In the genomic region with DNA sequence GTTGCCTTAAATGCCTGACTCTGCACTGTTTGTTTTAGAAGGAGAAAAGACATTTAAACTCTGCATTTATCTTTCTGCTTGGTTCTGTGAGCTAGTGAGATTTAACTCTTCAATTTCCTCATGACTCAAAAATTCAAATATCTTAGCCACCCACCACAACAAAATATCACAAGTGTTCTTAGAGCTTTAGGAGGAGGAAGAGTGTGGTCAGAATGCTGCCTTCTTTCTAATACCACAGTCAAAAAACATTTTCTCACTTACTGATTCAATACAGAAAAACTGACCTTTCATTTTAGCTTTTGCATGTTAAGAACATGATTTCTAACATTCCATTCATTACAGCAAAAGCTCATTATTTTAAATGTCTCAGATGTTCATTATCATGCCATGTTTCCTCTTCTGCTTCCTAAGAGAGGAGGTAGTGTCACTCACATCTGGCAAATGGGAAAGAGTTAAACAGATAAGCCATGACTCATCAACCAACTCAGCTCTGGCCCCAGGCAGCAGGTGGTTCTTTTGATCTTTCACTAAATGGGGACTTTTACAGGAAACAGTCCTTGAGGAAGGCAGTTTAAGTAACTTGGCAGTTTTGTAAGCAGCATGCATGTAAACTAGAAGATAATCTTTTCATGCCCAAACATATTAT, we compare ENCODE assay signal across 9 cellular contexts. TPM values are rescaled to one million over a fixed set of nuclear protein-coding genes. Genes with fewer than 3 reads are reported as not detected.
DNase-seq lines count a peak whose midpoint lies in the region; ATAC-seq and TF ChIP-seq lines count a peak whose summit lies in the region.
"Had no signal": no experiment of that assay in that cellular context is flagged by ENCODE, and none has a peak within 500 bp of the region (broad histone marks: within the 10 kb centered on the region; RNA-seq: fewer than 3 reads in every experiment).

No MANE protein-coding gene starts in this region.

- H3K36me3 Mint-ChIP-seq in activated naive CD4-positive, alpha-beta T cell treated with anti-CD3 and anti-CD28 coated beads for 36 hours (ENCODE audit: low read depth) = peaks cover 8% of the 10 kb centered on the region
- peaks cover 16% of the 10 kb centered on the region for H3K36me3 Mint-ChIP-seq in brain
- H3K36me3 Mint-ChIP-seq in stimulated activated naive B cell treated with anti-CD40 and anti-IgM and Interleukin-4, amounts not matched to agents 10 μg/mL and 1 μg/mL and 100 μg/mL, for 72 hours = peaks cover 0 to 6% of the 10 kb centered on the region in 2 donors

- TF ChIP-seq CTCF in brain (conservative IDR thresholded peaks at IDR 0.05) (no peak), right atrium auricular region (IDR thresholded peaks at IDR 0.05) (no peak), transverse colon (IDR thresholded peaks at IDR 0.05) (no peak)

- peak; percentile 73 to 80 for ATAC-seq in stimulated activated naive B cell treated with anti-CD40 and anti-IgM and Interleukin-4, amounts not matched to agents 10 μg/mL and 1 μg/mL and 100 μg/mL, for 72 hours (replicated peaks)

- H3K36me3 ChIP-seq in right atrium auricular region = no peaks in the 10 kb centered on the region
- no peaks in the 10 kb centered on the region for H3K36me3 ChIP-seq in transverse colon

- H3K9me3 ChIP-seq in right atrium auricular region (peaks cover 4 to 14% of the 10 kb centered on the region in 2 donors), transverse colon (peaks cover 12 to 13% of the 10 kb centered on the region in 2 donors)

- in situ Hi-C loops in transverse colon (cut with MboI; ENCODE audit: low pct_ligation_motif_present in 1 of 4, low pct_unique_long_range_greater_than_20kb in 1 of 4, low sequenced_read_pairs in 3 of 4) = loop anchor here (5.0 to 25.0 kb wide), 8 partner anchors 185 to 745 kb away; a partner anchor contains a TSS

- no peak overlapping the region for H3K27ac Mint-ChIP-seq in activated naive CD4-positive, alpha-beta T cell treated with anti-CD3 and anti-CD28 coated beads for 36 hours
- H3K27ac Mint-ChIP-seq in brain = peak overlapping the region in 4 of 5 experiments; percentile 12 to 97 (median 43)
- H3K27ac Mint-ChIP-seq in stimulated activated naive B cell treated with anti-CD40 and anti-IgM and Interleukin-4, amounts not matched to agents 10 μg/mL and 1 μg/mL and 100 μg/mL, for 72 hours = no peak overlapping the region
- H3K27ac Mint-ChIP-seq: activated naive CD4-positive, alpha-beta T cell treated with anti-CD3 and anti-CD28 coated beads, Interleukin-2, amount 50 U/mL, for 24 hours had no signal

- no peak for TF ChIP-seq EP300 in transverse colon (IDR thresholded peaks at IDR 0.05; ENCODE audit: low read depth)

- no peak for TF ChIP-seq POLR2A in transverse colon (IDR thresholded peaks at IDR 0.05)

- no peaks in the 10 kb centered on the region for H3K27me3 ChIP-seq in right atrium auricular region
- no peaks in the 10 kb centered on the region for H3K27me3 ChIP-seq in transverse colon

- H3K27ac ChIP-seq in right atrium auricular region (no peak overlapping the region), transverse colon (peak overlapping the region in 1 of 4 donors; percentile 39)

- H3K9me3 Mint-ChIP-seq in activated naive CD4-positive, alpha-beta T cell treated with anti-CD3 and anti-CD28 coated beads for 36 hours = peaks cover 10% of the 10 kb centered on the region
- peaks cover 17 to 29% (median 22%) of the 10 kb centered on the region in 5 experiments for H3K9me3 Mint-ChIP-seq in brain
- peaks cover 8% of the 10 kb centered on the region in 2 donors for H3K9me3 Mint-ChIP-seq in stimulated activated naive B cell treated with anti-CD40 and anti-IgM and Interleukin-4, amounts not matched to agents 10 μg/mL and 1 μg/mL and 100 μg/mL, for 72 hours
- H3K9me3 Mint-ChIP-seq: activated naive CD4-positive, alpha-beta T cell treated with anti-CD3 and anti-CD28 coated beads, Interleukin-2, amount 50 U/mL, for 24 hours had no signal

- H3K27me3 Mint-ChIP-seq in activated naive CD4-positive, alpha-beta T cell treated with anti-CD3 and anti-CD28 coated beads for 36 hours (ENCODE audit: low read depth) = no peaks in the 10 kb centered on the region
- peaks cover 4% of the 10 kb centered on the region for H3K27me3 Mint-ChIP-seq in brain
- no peaks in the 10 kb centered on the region for H3K27me3 Mint-ChIP-seq in stimulated activated naive B cell treated with anti-CD40 and anti-IgM and Interleukin-4, amounts not matched to agents 10 μg/mL and 1 μg/mL and 100 μg/mL, for 72 hours
- H3K27me3 Mint-ChIP-seq: activated naive CD4-positive, alpha-beta T cell treated with anti-CD3 and anti-CD28 coated beads, Interleukin-2, amount 50 U/mL, for 24 hours had no signal

- no peak overlapping the region for H3K4me3 Mint-ChIP-seq in activated naive CD4-positive, alpha-beta T cell treated with anti-CD3 and anti-CD28 coated beads for 36 hours
- H3K4me3 Mint-ChIP-seq in brain = peak overlapping the region in 1 of 5 experiments; percentile 26
- no peak overlapping the region for H3K4me3 Mint-ChIP-seq in stimulated activated naive B cell treated with anti-CD40 and anti-IgM and Interleukin-4, amounts not matched to agents 10 μg/mL and 1 μg/mL and 100 μg/mL, for 72 hours
- H3K4me3 Mint-ChIP-seq: activated naive CD4-positive, alpha-beta T cell treated with anti-CD3 and anti-CD28 coated beads, Interleukin-2, amount 50 U/mL, for 24 hours had no signal

- no peak overlapping the region for H3K4me3 ChIP-seq in right atrium auricular region
- no peak overlapping the region for H3K4me3 ChIP-seq in transverse colon

- intact Hi-C loops in activated naive CD4-positive, alpha-beta T cell treated with anti-CD3 and anti-CD28 coated beads for 36 hours (cut with micrococcal nuclease) = no loop called here
- intact Hi-C loops in transverse colon (cut with DNase I; ENCODE audit: low total_unique reads) = loop anchor here (5.0 to 10.0 kb wide), 2 partner anchors 208 to 845 kb away; no protein-coding TSS in a partner anchor

- CTCF ChIA-PET in activated naive CD4-positive, alpha-beta T cell treated with anti-CD3 and anti-CD28 coated beads for 36 hours (lab: Charles Lee) = interaction anchor here (0.6 to 2.0 kb wide), 4 partner anchors 123 to 254 kb away, joined by 3 to 11 read pairs (median 4); no protein-coding TSS in a partner anchor

- H3K4me1 Mint-ChIP-seq in activated naive CD4-positive, alpha-beta T cell treated with anti-CD3 and anti-CD28 coated beads for 36 hours (ENCODE audit: low read depth) = peaks cover 10% of the 10 kb centered on the region
- H3K4me1 Mint-ChIP-seq in brain = peaks cover 34% of the 10 kb centered on the region
- H3K4me1 Mint-ChIP-seq in stimulated activated naive B cell treated with anti-CD40 and anti-IgM and Interleukin-4, amounts not matched to agents 10 μg/mL and 1 μg/mL and 100 μg/mL, for 72 hours = peaks cover 2 to 10% of the 10 kb centered on the region in 2 donors

- DNase-seq in activated naive CD4-positive, alpha-beta T cell treated with anti-CD3 and anti-CD28 coated beads for 36 hours = peak; percentile 28
- no peak for DNase-seq in activated naive CD4-positive, alpha-beta T cell treated with anti-CD3 and anti-CD28 coated beads, Interleukin-2, amount 50 U/mL, for 16 hours
- DNase-seq in HCEC 1CT (peak; percentile 64), LHCN-M2 (ENCODE audit: low read depth) (peak; percentile 73), right atrium auricular region (ENCODE audit: low spot score) (no peak), transverse colon (no peak)
- DNase-seq in stimulated activated naive B cell treated with anti-CD40 and anti-IgM and Interleukin-4, amounts not matched to agents 10 μg/mL and 1 μg/mL and 100 μg/mL, for 72 hours = no peak

- H3K4me1 ChIP-seq in right atrium auricular region = peaks cover 0 to 18% of the 10 kb centered on the region in 2 donors
- H3K4me1 ChIP-seq in transverse colon = peaks cover 8 to 26% (median 10%) of the 10 kb centered on the region in 4 donors

RNA-seq across cellular contexts. Expression of a gene that starts 56.4 kb away (rescaled TPM):
- not detected for total RNA-seq in activated naive CD4-positive, alpha-beta T cell treated with anti-CD3 and anti-CD28 coated beads for 36 hours
- total RNA-seq in LHCN-M2 (2014; rRNA removed) (not detected in 2 replicates), right atrium auricular region (not detected), transverse colon (not detected)
- polyA plus RNA-seq in LHCN-M2 (2012) = not detected
- not detected for polyA plus RNA-seq in brain (ENCODE audit: insufficient read depth, low read depth, low replicate concordance)

RNA-seq across cellular contexts. Expression of a gene that starts 57.6 kb away (rescaled TPM):
- total RNA-seq in activated naive CD4-positive, alpha-beta T cell treated with anti-CD3 and anti-CD28 coated beads for 36 hours = not detected
- total RNA-seq in LHCN-M2 (2014; rRNA removed) (not detected in 2 replicates), right atrium auricular region (not detected), transverse colon (not detected)
- polyA plus RNA-seq in LHCN-M2 (2012) = not detected
- polyA plus RNA-seq in brain (ENCODE audit: insufficient read depth, low read depth, low replicate concordance) = not detected

Comparison
In these comparisons a context has a peak if more than half of its experiments do, and no peak if none do; other contexts are left out.
1. DNase-seq: peak in activated naive CD4-positive, alpha-beta T cell treated with anti-CD3 and anti-CD28 coated beads for 36 hours (single experiment), HCEC 1CT (single experiment) and LHCN-M2 (single experiment); none in activated naive CD4-positive, alpha-beta T cell treated with anti-CD3 and anti-CD28 coated beads, Interleukin-2, amount 50 U/mL, for 16 hours (single experiment), stimulated activated naive B cell treated with anti-CD40 and anti-IgM and Interleukin-4, amounts not matched to agents 10 μg/mL and 1 μg/mL and 100 μg/mL, for 72 hours (single experiment), right atrium auricular region (single experiment) and transverse colon (single experiment).
2. H3K27ac Mint-ChIP-seq: peak in brain (4 of 5); none in activated naive CD4-positive, alpha-beta T cell treated with anti-CD3 and anti-CD28 coated beads for 36 hours (single experiment) and stimulated activated naive B cell treated with anti-CD40 and anti-IgM and Interleukin-4, amounts not matched to agents 10 μg/mL and 1 μg/mL and 100 μg/mL, for 72 hours (single experiment).